In genomic region chr14:103026196-103026595, GRCh38 we compare ENCODE assay signal across 15 cellular contexts. TPM values are rescaled to one million over a fixed set of nuclear protein-coding genes. Genes with fewer than 3 reads are reported as not detected.
A peak's percentile ranks its signal among the peaks of the same experiment; 100 is the strongest.
DNase-seq lines count a peak whose midpoint lies in the region; ATAC-seq, FAIRE-seq and TF ChIP-seq lines count a peak whose summit lies in the region.
"Not testable (repeated sequence)": the region's sequence is repeated elsewhere in the genome, so short reads cannot be mapped to it uniquely, and the experiment has no call there.
"Had no signal": no experiment of that assay in that cellular context is flagged by ENCODE, and none has a peak within 500 bp of the region (broad histone marks: within the 10 kb centered on the region; RNA-seq: fewer than 3 reads in every experiment).

No MANE protein-coding gene starts in this region.

- H3K27me3 ChIP-seq in SJSA1 (replicated peaks); brain microvascular endothelial cell (replicated peaks); bronchial epithelial cell (ENCODE audit: control insufficient read depth, insufficient read depth, low read length); foreskin keratinocyte; smooth muscle cell (ENCODE audit: low read depth): not testable (repeated sequence)

- DNase-seq in SJSA1 (ENCODE audit: low read depth in 1 of 2, low spot score in 2 of 2); epithelial cell of prostate (ENCODE audit: low read depth, low spot score); smooth muscle cell (lab: John Stamatoyannopoulos, UW; ENCODE audit: unreplicated experiment): not testable (repeated sequence)
- DNase-seq in brain microvascular endothelial cell (peak; percentile 32), bronchial epithelial cell (ENCODE audit: low read depth) (peak; percentile 79), foreskin keratinocyte (peak in 1 of 2 donors; percentile 62)

- not testable (repeated sequence) for ATAC-seq in foreskin keratinocyte

- peak overlapping the region; percentile 82 for H3K27ac ChIP-seq in SJSA1
- H3K27ac ChIP-seq in brain microvascular endothelial cell, result peak overlapping the region; percentile 81
- peak overlapping the region; percentile 31 for H3K27ac ChIP-seq in epithelial cell of prostate
- peak overlapping the region; percentile 43 for H3K27ac ChIP-seq in foreskin keratinocyte
- H3K27ac ChIP-seq in smooth muscle cell (ENCODE audit: low read depth), result peak overlapping the region; percentile 96

- not testable (repeated sequence) for H3K4me2 ChIP-seq in smooth muscle cell

- in situ Hi-C loops in brain microvascular endothelial cell (cut with HindIII; ENCODE audit: low pct_ligation_motif_present, low sequenced_read_pairs), result not testable (repeated sequence)

- peaks cover 33% of the 10 kb centered on the region for H3F3A ChIP-seq in smooth muscle cell (ENCODE audit: low read depth)

- peaks cover 94% of the 10 kb centered on the region for H3K79me2 ChIP-seq in smooth muscle cell (ENCODE audit: low read depth)

- TF ChIP-seq CTCF in brain microvascular endothelial cell (IDR thresholded peaks at IDR 0.05; ENCODE audit: low read depth, low read length, missing control alignments); bronchial epithelial cell (IDR thresholded peaks at IDR 0.05; ENCODE audit: insufficient read depth, low read length, severe bottlenecking); foreskin keratinocyte (conservative IDR thresholded peaks at IDR 0.05); smooth muscle cell (IDR thresholded peaks at IDR 0.05; ENCODE audit: borderline replicate concordance, insufficient read depth, poor library complexity, severe bottlenecking): not testable (repeated sequence)

- peaks cover 64% of the 10 kb centered on the region for H4K20me1 ChIP-seq in smooth muscle cell (ENCODE audit: low read depth)

- WGBS in smooth muscle cell (ENCODE audit: low lambda C conversion rate), result 88% methylated on average over 6 of the region's 6 CpGs

- not testable (repeated sequence) for FAIRE-seq in bronchial epithelial cell (lab: Jason Lieb, UNC)

- H2AFZ ChIP-seq in smooth muscle cell (ENCODE audit: low read depth), result not testable (repeated sequence)

- peak overlapping the region; percentile 75 for H3K9ac ChIP-seq in smooth muscle cell (ENCODE audit: low read depth)

- H3K4me1 ChIP-seq in SJSA1 (replicated peaks) (peaks cover 54% of the 10 kb centered on the region), foreskin keratinocyte (peaks cover 23% of the 10 kb centered on the region), smooth muscle cell (ENCODE audit: low read depth) (peaks cover 22% of the 10 kb centered on the region)

- H3K9me3 ChIP-seq in SJSA1 (replicated peaks); smooth muscle cell (replicated peaks; ENCODE audit: low read depth): not testable (repeated sequence)

- H3K4me3 ChIP-seq in SJSA1; brain microvascular endothelial cell (ENCODE audit: low read depth, low read length); bronchial epithelial cell (ENCODE audit: low read depth, low read length); smooth muscle cell: not testable (repeated sequence)

- H3K36me3 ChIP-seq in SJSA1; brain microvascular endothelial cell (replicated peaks); bronchial epithelial cell (ENCODE audit: control insufficient read depth, insufficient read depth, low read length); smooth muscle cell (ENCODE audit: low read depth): not testable (repeated sequence)

RNA-seq across cellular contexts. Expression of gene CDC42BPB, which starts 31.2 kb away (rescaled TPM):
- 53.4 and 56.5 TPM in 2 replicates for total RNA-seq in SJSA1 (2014; rRNA removed; shearing (Covaris generic))
- total RNA-seq in bronchial epithelial cell, result 55.0 and 85.6 TPM in 2 replicates
- 52.9 and 59.7 TPM in 2 replicates for total RNA-seq in foreskin keratinocyte
- 15.9 and 16.8 TPM in 2 replicates for polyA plus RNA-seq in foreskin keratinocyte
- total RNA-seq in smooth muscle cell, result 56.6 and 71.2 TPM in 2 replicates
- 11.3 and 14.4 TPM in 2 replicates for polyA plus RNA-seq in smooth muscle cell

RNA-seq across cellular contexts. Expression of gene LBHD2, which starts 57.8 kb away (rescaled TPM):
- 0.82 TPM in 1 of 2 replicates, not detected in the other for total RNA-seq in SJSA1 (2014; rRNA removed; shearing (Covaris generic))
- total RNA-seq in bronchial epithelial cell (not detected in 2 replicates), foreskin keratinocyte (not detected in 2 replicates), smooth muscle cell (not detected in 2 replicates)
- polyA plus RNA-seq in foreskin keratinocyte (not detected in 2 replicates), smooth muscle cell (not detected in 2 replicates)
- total RNA-seq: A172; Calu3; CD4-positive, alpha-beta memory T cell; Daoy; G401; GM23338; H4; H9 had no signal
- polyA plus RNA-seq: BJ; CD4-positive, alpha-beta memory T cell; GM23338 had no signal

Comparison
In these comparisons a context has a peak if more than half of its experiments do, and no peak if none do; other contexts are left out.
1. H3K27ac ChIP-seq: peak in every context shown above with its lines; median percentile 96 in smooth muscle cell; 82 in SJSA1; 81 in brain microvascular endothelial cell; 43 in foreskin keratinocyte; 31 in epithelial cell of prostate.